In genomic region chr5:112691758-112692157, GRCh38 we compare ENCODE assay signal across 10 cellular contexts. TPM values are rescaled to one million over a fixed set of nuclear protein-coding genes. Genes with fewer than 3 reads are reported as not detected.
DNase-seq lines count a peak whose midpoint lies in the region; ATAC-seq, FAIRE-seq and TF ChIP-seq lines count a peak whose summit lies in the region.
"Had no signal": no experiment of that assay in that cellular context is flagged by ENCODE, and none has a peak within 500 bp of the region (broad histone marks: within the 10 kb centered on the region; RNA-seq: fewer than 3 reads in every experiment).

No MANE protein-coding gene starts in this region.

- TF ChIP-seq CTCF in Loucy (conservative IDR thresholded peaks at IDR 0.05; ENCODE audit: low read length) (peak; percentile 60), K562 (IDR thresholded peaks at IDR 0.05 in 2 of 3, conservative IDR thresholded peaks at IDR 0.05 in 1 of 3; ENCODE audit: insufficient read depth in 2 of 3, low read depth in 1 of 3, low read length in 3 of 3) (peak; percentile 74 to 83 (median 79)), osteocyte (IDR thresholded peaks at IDR 0.05) (peak; percentile 17)

- H2AFZ ChIP-seq in Loucy (ENCODE audit: low read length) (no peak overlapping the region), K562 (ENCODE audit: low read depth, low read length) (no peak overlapping the region)

- no peak for TF ChIP-seq POLR2A in K562 (conservative IDR thresholded peaks at IDR 0.05)

- WGBS in K562 (ENCODE audit: insufficient coverage, low coverage, missing lambda C conversion rate), result 12% methylated on average over 3 of the region's 3 CpGs

- POLR2A ChIA-PET in K562 (lab: Yijun Ruan, JAX), result interaction anchor here (0.9 to 2.6 kb wide), 2 partner anchors 16 to 66 kb away, joined by 4 to 11 read pairs; no protein-coding TSS in a partner anchor

- H3K9ac ChIP-seq in Loucy (ENCODE audit: low read depth, low read length, poor library complexity, severe bottlenecking), result no peak overlapping the region
- H3K9ac ChIP-seq in K562 (ENCODE audit: insufficient read depth in 1 of 2, low read depth in 2 of 2, low read length in 2 of 2), result no peak overlapping the region

- no peak overlapping the region for H3K27ac ChIP-seq in K562 (ENCODE audit: extremely low read depth, low read depth, low read length)
- H3K27ac ChIP-seq: gastroesophageal sphincter had no signal

- peaks cover 15% of the 10 kb centered on the region for H3K4me1 ChIP-seq in Loucy (ENCODE audit: insufficient read depth, low read length, poor library complexity, severe bottlenecking)
- H3K4me1 ChIP-seq in K562 (replicated peaks in 1 of 2; ENCODE audit: control insufficient read depth in 2 of 2, insufficient read depth in 2 of 2, low read length in 2 of 2), result peaks cover 0 to 33% of the 10 kb centered on the region in 2 experiments; a peak in 3 of 5 replicates
- H3K4me1 ChIP-seq: gastroesophageal sphincter had no signal

- DNase-seq in activated CD8-positive, alpha-beta memory T cell treated with anti-CD3 and anti-CD28 coated beads, Interleukin-2, amount 10 ng/mL, durations not matched to agents 7 days and 5 days, result peak; percentile 58
- no peak for DNase-seq in activated CD8-positive, alpha-beta memory T cell treated with anti-CD3 and anti-CD28 coated beads, Interleukin-2, amount 50 U/mL, for 4 hours
- peak; percentile 44 to 82 (median 56) for DNase-seq in K562 (ENCODE audit: extremely low read depth in 1 of 4, low spot score in 3 of 4)
- no peak for DNase-seq in osteocyte (ENCODE audit: extremely low spot score, unreplicated experiment)
- DNase-seq in superior temporal gyrus (ENCODE audit: extremely low spot score), result no peak
- no peak for DNase-seq in midbrain (lab: John Stamatoyannopoulos, UW)

- H3K27ac Mint-ChIP-seq in activated CD8-positive, alpha-beta memory T cell treated with anti-CD3 and anti-CD28 coated beads, Interleukin-2, amount 10 ng/mL, durations not matched to agents 7 days and 5 days, result no peak overlapping the region
- no peak overlapping the region for H3K27ac Mint-ChIP-seq in osteocyte (ENCODE audit: unreplicated experiment)
- H3K27ac Mint-ChIP-seq: CD4-positive, alpha-beta memory T cell had no signal

- in situ Hi-C loops in K562 (cut with MboI), result no loop called here

- no peaks in the 10 kb centered on the region for H3F3A ChIP-seq in Loucy (ENCODE audit: low read depth)

- H3K9me3 ChIP-seq in Loucy (ENCODE audit: insufficient read depth, low read depth, low read length) (no peaks in the 10 kb centered on the region), K562 (replicated peaks; ENCODE audit: control insufficient read depth, insufficient read depth, low read depth, low read length) (no peaks in the 10 kb centered on the region)
- H3K9me3 ChIP-seq: gastroesophageal sphincter had no signal

- H3K4me2 ChIP-seq in Loucy (ENCODE audit: low read depth, low read length, poor library complexity, severe bottlenecking) (no peak overlapping the region), K562 (ENCODE audit: insufficient read depth, low read length) (no peak overlapping the region)

- no peaks in the 10 kb centered on the region for H3K9me2 ChIP-seq in Loucy (replicated peaks; ENCODE audit: low read depth, low read length)

- H3K4me3 Mint-ChIP-seq in activated CD8-positive, alpha-beta memory T cell treated with anti-CD3 and anti-CD28 coated beads, Interleukin-2, amount 10 ng/mL, durations not matched to agents 7 days and 5 days, result no peak overlapping the region
- H3K4me3 Mint-ChIP-seq in osteocyte (ENCODE audit: unreplicated experiment), result no peak overlapping the region
- H3K4me3 Mint-ChIP-seq: CD4-positive, alpha-beta memory T cell had no signal

- no TSS peak for BruUV-seq in K562 (replicated peaks; lab: Mats Ljungman, UMichigan)

- TF ChIP-seq EP300 in K562 (IDR thresholded peaks at IDR 0.05; ENCODE audit: low read length), result no peak

- H3K27me3 ChIP-seq in Loucy (ENCODE audit: insufficient read depth, low read length, poor library complexity, severe bottlenecking), result no peaks in the 10 kb centered on the region
- H3K27me3 ChIP-seq in K562 (ENCODE audit: control insufficient read depth in 2 of 2, insufficient read depth in 2 of 2, low read length in 2 of 2), result no peaks in the 10 kb centered on the region
- H3K27me3 ChIP-seq: gastroesophageal sphincter had no signal

- peaks cover 5% of the 10 kb centered on the region for H3K4me1 Mint-ChIP-seq in activated CD8-positive, alpha-beta memory T cell treated with anti-CD3 and anti-CD28 coated beads, Interleukin-2, amount 10 ng/mL, durations not matched to agents 7 days and 5 days
- no peaks in the 10 kb centered on the region for H3K4me1 Mint-ChIP-seq in osteocyte (ENCODE audit: unreplicated experiment)
- H3K4me1 Mint-ChIP-seq: CD4-positive, alpha-beta memory T cell had no signal

- H3K79me2 ChIP-seq in Loucy (ENCODE audit: insufficient read depth, low read length) (no peaks in the 10 kb centered on the region), K562 (ENCODE audit: control insufficient read depth, insufficient read depth, low read length) (no peaks in the 10 kb centered on the region)

- H3K36me3 ChIP-seq in Loucy (ENCODE audit: insufficient read depth, low read length) (no peaks in the 10 kb centered on the region), K562 (ENCODE audit: control insufficient read depth, insufficient read depth, low read length) (no peaks in the 10 kb centered on the region; the same call in 2 of the 3 replicates)
- H3K36me3 ChIP-seq: gastroesophageal sphincter had no signal

- H3K9me1 ChIP-seq in K562 (ENCODE audit: control insufficient read depth, insufficient read depth, low read length), result no peaks in the 10 kb centered on the region

- intact Hi-C loops in K562 (cut with micrococcal nuclease), result loop anchor here (1.0 to 10.0 kb wide), 7 partner anchors 66 to 913 kb away; partner anchors contain the start of genes DCP2, REEP5 and SRP19

- no peaks in the 10 kb centered on the region for H3K36me3 Mint-ChIP-seq in activated CD8-positive, alpha-beta memory T cell treated with anti-CD3 and anti-CD28 coated beads, Interleukin-2, amount 10 ng/mL, durations not matched to agents 7 days and 5 days
- H3K36me3 Mint-ChIP-seq in osteocyte (ENCODE audit: unreplicated experiment), result no peaks in the 10 kb centered on the region
- H3K36me3 Mint-ChIP-seq: CD4-positive, alpha-beta memory T cell had no signal

- peak; percentile 66 for ATAC-seq in activated CD8-positive, alpha-beta memory T cell treated with anti-CD3 and anti-CD28 coated beads, Interleukin-2, amount 10 ng/mL, durations not matched to agents 7 days and 5 days
- ATAC-seq in K562 (peak; percentile 86), HG03432 (IDR thresholded peaks at IDR 0.05; ENCODE audit: unreplicated experiment) (no peak)
- ATAC-seq: gastroesophageal sphincter had no signal

- H3K27me3 Mint-ChIP-seq in activated CD8-positive, alpha-beta memory T cell treated with anti-CD3 and anti-CD28 coated beads, Interleukin-2, amount 10 ng/mL, durations not matched to agents 7 days and 5 days, result peaks cover 31% of the 10 kb centered on the region
- H3K27me3 Mint-ChIP-seq in osteocyte (ENCODE audit: unreplicated experiment), result peaks cover 34% of the 10 kb centered on the region

- H4K20me1 ChIP-seq in Loucy (ENCODE audit: insufficient read depth, low read length, poor library complexity, severe bottlenecking) (no peaks in the 10 kb centered on the region), K562 (replicated peaks; ENCODE audit: control insufficient read depth, insufficient read depth, low read length) (no peaks in the 10 kb centered on the region)

- CTCF ChIA-PET in activated CD8-positive, alpha-beta memory T cell treated with anti-CD3 and anti-CD28 coated beads, Interleukin-2, amount 10 ng/mL, durations not matched to agents 7 days and 5 days (lab: Charles Lee), result interaction anchor here (0.6 to 2.2 kb wide), 12 partner anchors 11 to 642 kb away, joined by 3 to 27 read pairs (median 3); partner anchors contain the start of gene REEP5
- CTCF ChIA-PET in K562 (lab: Yijun Ruan, JAX; ENCODE audit: low intra/inter-chr PET ratio), result interaction anchor here (3.8 kb wide), 1 partner anchor 65 kb away, joined by 20 read pairs; no protein-coding TSS in a partner anchor

- H3K4me3 ChIP-seq in Loucy (ENCODE audit: low read length, poor library complexity, severe bottlenecking) (no peak overlapping the region), K562 (no peak overlapping the region)
- H3K4me3 ChIP-seq: gastroesophageal sphincter had no signal

- FAIRE-seq in K562 (lab: Jason Lieb, UNC), result peak; percentile 84

- H3K9me3 Mint-ChIP-seq in activated CD8-positive, alpha-beta memory T cell treated with anti-CD3 and anti-CD28 coated beads, Interleukin-2, amount 10 ng/mL, durations not matched to agents 7 days and 5 days (ENCODE audit: low read depth), result no peaks in the 10 kb centered on the region
- H3K9me3 Mint-ChIP-seq in osteocyte (ENCODE audit: unreplicated experiment), result no peaks in the 10 kb centered on the region

- peak; percentile 58 to 91 for TF ChIP-seq RAD21 in K562 (CRISPR knock-in tag; conservative IDR thresholded peaks at IDR 0.05 in 1 of 2, IDR thresholded peaks at IDR 0.05 in 1 of 2)

TF ChIP-seq in K562, 482 proteins besides CTCF, POLR2A, EP300 and RAD21 (continues in another document):
- peak in 1 of 3 experiments; percentile 31 for TF ChIP-seq YY1 (IDR thresholded peaks at IDR 0.05; ENCODE audit: borderline replicate concordance in 1 of 3, control insufficient read depth in 1 of 3, extremely low read depth in 1 of 3, insufficient read depth in 3 of 3, insufficient read length in 1 of 3, insufficient replicate concordance in 2 of 3, low read depth in 1 of 3, low read length in 2 of 3)
- no peak for TF ChIP-seq MXI1 (IDR thresholded peaks at IDR 0.05; ENCODE audit: low read depth, low read length)

RNA-seq across cellular contexts. Expression of gene APC, which starts 45.9 kb away (rescaled TPM):
- total RNA-seq in activated CD8-positive, alpha-beta memory T cell treated with anti-CD3 and anti-CD28 coated beads, Interleukin-2, amount 10 ng/mL, durations not matched to agents 7 days and 5 days, result 10 to 100 TPM; 22.9 to 26.2 TPM
- total RNA-seq in K562 (2011; cell fraction: chromatin; rRNA removed; ENCODE audit: low replicate concordance), result 35.7 and 76.1 TPM in 2 replicates
- 25.2 and 36.2 TPM in 2 replicates for total RNA-seq in K562 (2011; cell fraction: nucleolus; rRNA removed)
- 42.7 and 58.9 TPM in 2 replicates for total RNA-seq in K562 (2011; cell fraction: nucleoplasm; rRNA removed)
- total RNA-seq in K562 (2014; rRNA removed), result 24.3 and 25.5 TPM in 2 replicates
- total RNA-seq in K562 (2014; rRNA removed; fragmentation: Illumina TruSeq; extraction: Trizol), result 23.8 and 29.3 TPM in 2 replicates
- 29.1 and 29.5 TPM in 2 replicates for total RNA-seq in K562 (2015; rRNA removed; fragmentation: Illumina TruSeq; extraction: Trizol)
- 27.3 and 27.6 TPM in 2 replicates for total RNA-seq in K562 (2021)
- 11.8 and 15.4 TPM in 2 replicates for polyA plus RNA-seq in K562 (2011; rRNA removed)
- polyA plus RNA-seq in K562 (2011; cell fraction: cytosol; rRNA removed), result 5.1 and 5.9 TPM in 2 replicates
- 16.5 and 25.8 TPM in 2 replicates for polyA plus RNA-seq in K562 (2011; cell fraction: nucleus; rRNA removed)
- 7.5 and 10.9 TPM in 2 replicates for polyA plus RNA-seq in K562 (2012)
- polyA plus RNA-seq in K562 (2014; fragmentation: Illumina TruSeq; extraction: Trizol), result 14.8 and 15.4 TPM in 2 replicates
- polyA plus RNA-seq in K562 (2014; fragmentation: Nextera tagmentation; extraction: Ambion mirVana), result 1 to 10 TPM; 5.7 to 9.3 TPM
- 8.9 and 10.9 TPM in 2 replicates for polyA plus RNA-seq in K562 (2014; rRNA removed)
- polyA minus RNA-seq in K562 (2011; rRNA and poly(A)+ RNA removed), result 76.0 and 81.2 TPM in 2 replicates
- 20.0 and 24.2 TPM in 2 replicates for polyA minus RNA-seq in K562 (2011; cell fraction: cytosol; rRNA and poly(A)+ RNA removed)
- 52.5 and 71.9 TPM in 2 replicates for polyA minus RNA-seq in K562 (2011; cell fraction: nucleus; rRNA and poly(A)+ RNA removed)
- 36.3 and 36.9 TPM in 2 replicates for total RNA-seq in osteocyte

Comparison
In these comparisons a context has a peak if more than half of its experiments do, and no peak if none do; other contexts are left out.
1. DNase-seq: peak in activated CD8-positive, alpha-beta memory T cell treated with anti-CD3 and anti-CD28 coated beads, Interleukin-2, amount 10 ng/mL, durations not matched to agents 7 days and 5 days (single experiment) and K562 (4 of 4); none in activated CD8-positive, alpha-beta memory T cell treated with anti-CD3 and anti-CD28 coated beads, Interleukin-2, amount 50 U/mL, for 4 hours (single experiment), osteocyte (single experiment), superior temporal gyrus (single experiment) and midbrain (single experiment).
2. CTCF ChIP-seq: peak in every context shown above with its lines; median percentile 79 in K562; 60 in Loucy; 17 in osteocyte.